Comparison of ENCODE assay signal across 17 cellular contexts in the genomic region with DNA sequence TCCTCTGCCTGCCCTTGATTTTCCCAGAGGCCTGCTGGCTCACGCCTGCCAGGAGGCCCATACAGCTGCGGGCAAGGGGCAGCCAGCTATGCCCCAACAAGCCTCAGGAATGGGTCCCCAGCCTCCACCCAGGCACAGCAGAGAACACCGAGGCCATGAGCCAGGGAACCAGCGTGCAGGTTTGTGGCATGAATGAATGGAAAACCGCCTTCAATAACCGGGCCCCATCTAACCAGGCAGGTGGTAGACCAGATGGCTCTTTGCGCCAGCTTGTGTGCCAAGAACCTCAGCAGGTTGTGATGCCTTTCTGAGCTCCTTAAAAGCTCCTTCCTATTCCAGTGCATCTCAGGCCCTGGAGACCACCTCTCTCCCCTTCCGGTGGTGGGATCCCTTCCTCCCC. TPM values are rescaled to one million over a fixed set of nuclear protein-coding genes. Genes with fewer than 3 reads are reported as not detected.
DNase-seq lines count a peak whose midpoint lies in the region; ATAC-seq lines count a peak whose summit lies in the region.
"Had no signal": no experiment of that assay in that cellular context is flagged by ENCODE, and none has a peak within 500 bp of the region (broad histone marks: within the 10 kb centered on the region; RNA-seq: fewer than 3 reads in every experiment).

No MANE protein-coding gene starts in this region.

- H3K9me2 ChIP-seq in Karpas-422 (replicated peaks; ENCODE audit: insufficient read depth, low read length): no peaks in the 10 kb centered on the region

- no peak overlapping the region for H3K4me3 ChIP-seq in Karpas-422 (ENCODE audit: low read length)
- H3K4me3 ChIP-seq: breast epithelium, sigmoid colon, tibial nerve had no signal

- H3K79me2 ChIP-seq in Karpas-422 (ENCODE audit: low read length): no peaks in the 10 kb centered on the region

- H4K20me1 ChIP-seq in Karpas-422 (ENCODE audit: insufficient read depth, low read depth, low read length): peaks cover 2% of the 10 kb centered on the region; the same call in 1 of the 2 replicates

- H3K4me2 ChIP-seq in Karpas-422 (ENCODE audit: low read depth, low read length, poor library complexity, severe bottlenecking): no peak overlapping the region

- no peak for ATAC-seq in HG03025 (IDR thresholded peaks at IDR 0.05; ENCODE audit: low FRiP score, unreplicated experiment)
- ATAC-seq: SK-N-SH treated with all-trans-retinoic acid at 6 μM for 48 hours had no signal

- H3K9me3 ChIP-seq in Karpas-422 (ENCODE audit: low read length): no peaks in the 10 kb centered on the region
- H3K9me3 ChIP-seq: breast epithelium, sigmoid colon had no signal

- peak; percentile 26 for DNase-seq in NCI-H1436 (lab: John Stamatoyannopoulos, UW)
- DNase-seq in NCI-H1436 treated with DMSO at 0.1 percent for 48 hours (lab: John Stamatoyannopoulos, UW): no peak
- peak; percentile 52 for DNase-seq in Karpas-422
- peak; percentile 54 for DNase-seq in NCI-H524 treated with DMSO at 0.1 percent for 48 hours (lab: John Stamatoyannopoulos, UW)
- peak; percentile 42 for DNase-seq in inferior parietal cortex (ENCODE audit: extremely low spot score)
- DNase-seq in stimulated activated CD4-positive, alpha-beta T cell treated with anti-CD3 and anti-CD28 coated beads, Interleukin-4, amount 100 ng/mL, for 1 hour: no peak
- no peak for DNase-seq in stimulated activated naive CD4-positive, alpha-beta T cell (lab: John Stamatoyannopoulos, UW)
- DNase-seq: activated CD4-positive, alpha-beta T cell treated with anti-CD3 and anti-CD28 coated beads, Interleukin-2, amount 10 ng/mL, durations not matched to agents 7 days and 5 days; CD4-positive, alpha-beta T cell; effector CD8-positive, alpha-beta T cell; midbrain; sigmoid colon; stimulated activated CD4-positive, alpha-beta T cell treated with anti-CD3 and anti-CD28 coated beads, Interleukin-2, amount 100 ng/mL, for 48 hours had no signal

- no peak overlapping the region for H3K27ac ChIP-seq in Karpas-422 (ENCODE audit: low read length)
- H3K27ac ChIP-seq: breast epithelium, sigmoid colon, tibial nerve had no signal

- H3K9ac ChIP-seq in Karpas-422 (ENCODE audit: low read length): no peak overlapping the region

- H2AFZ ChIP-seq in Karpas-422 (ENCODE audit: low read length): no peak overlapping the region

- no peaks in the 10 kb centered on the region for H3K27me3 ChIP-seq in Karpas-422 (ENCODE audit: low read length)

- H3K4me1 ChIP-seq in Karpas-422 (ENCODE audit: low read length): peaks cover 10% of the 10 kb centered on the region
- H3K4me1 ChIP-seq: breast epithelium, tibial nerve had no signal

- no peaks in the 10 kb centered on the region for H3K36me3 ChIP-seq in Karpas-422 (ENCODE audit: insufficient read depth, low read length)
- H3K36me3 ChIP-seq: breast epithelium, sigmoid colon, tibial nerve had no signal

RNA-seq across cellular contexts. Expression of gene ELFN1, which starts 50.2 kb away (rescaled TPM):
- total RNA-seq in Karpas-422 (2014; rRNA removed; shearing (Covaris generic); ENCODE audit: low replicate concordance): not detected in 2 replicates
- total RNA-seq: CD4-positive, alpha-beta T cell had no signal

Comparison
In these comparisons a context has a peak if more than half of its experiments do, and no peak if none do; other contexts are left out.
1. DNase-seq: peak in NCI-H1436 (single experiment), Karpas-422 (single experiment), NCI-H524 treated with DMSO at 0.1 percent for 48 hours (single experiment) and inferior parietal cortex (single experiment); none in NCI-H1436 treated with DMSO at 0.1 percent for 48 hours (single experiment), stimulated activated CD4-positive, alpha-beta T cell treated with anti-CD3 and anti-CD28 coated beads, Interleukin-4, amount 100 ng/mL, for 1 hour (single experiment) and stimulated activated naive CD4-positive, alpha-beta T cell (0 of 6).